ENCODE assay signal across 1 cellular context in genomic region chr16:85446846-85447656, GRCh38.
A peak's percentile ranks its signal among the peaks of the same experiment; 100 is the strongest.
TF ChIP-seq lines count a peak whose summit lies in the region.

No MANE protein-coding gene starts in this region.

TF ChIP-seq in HepG2, 621 proteins besides CTCF, POLR2A, EP300 and RAD21 (continued from another document and continues in another):
- TF ChIP-seq, protein P1, sequence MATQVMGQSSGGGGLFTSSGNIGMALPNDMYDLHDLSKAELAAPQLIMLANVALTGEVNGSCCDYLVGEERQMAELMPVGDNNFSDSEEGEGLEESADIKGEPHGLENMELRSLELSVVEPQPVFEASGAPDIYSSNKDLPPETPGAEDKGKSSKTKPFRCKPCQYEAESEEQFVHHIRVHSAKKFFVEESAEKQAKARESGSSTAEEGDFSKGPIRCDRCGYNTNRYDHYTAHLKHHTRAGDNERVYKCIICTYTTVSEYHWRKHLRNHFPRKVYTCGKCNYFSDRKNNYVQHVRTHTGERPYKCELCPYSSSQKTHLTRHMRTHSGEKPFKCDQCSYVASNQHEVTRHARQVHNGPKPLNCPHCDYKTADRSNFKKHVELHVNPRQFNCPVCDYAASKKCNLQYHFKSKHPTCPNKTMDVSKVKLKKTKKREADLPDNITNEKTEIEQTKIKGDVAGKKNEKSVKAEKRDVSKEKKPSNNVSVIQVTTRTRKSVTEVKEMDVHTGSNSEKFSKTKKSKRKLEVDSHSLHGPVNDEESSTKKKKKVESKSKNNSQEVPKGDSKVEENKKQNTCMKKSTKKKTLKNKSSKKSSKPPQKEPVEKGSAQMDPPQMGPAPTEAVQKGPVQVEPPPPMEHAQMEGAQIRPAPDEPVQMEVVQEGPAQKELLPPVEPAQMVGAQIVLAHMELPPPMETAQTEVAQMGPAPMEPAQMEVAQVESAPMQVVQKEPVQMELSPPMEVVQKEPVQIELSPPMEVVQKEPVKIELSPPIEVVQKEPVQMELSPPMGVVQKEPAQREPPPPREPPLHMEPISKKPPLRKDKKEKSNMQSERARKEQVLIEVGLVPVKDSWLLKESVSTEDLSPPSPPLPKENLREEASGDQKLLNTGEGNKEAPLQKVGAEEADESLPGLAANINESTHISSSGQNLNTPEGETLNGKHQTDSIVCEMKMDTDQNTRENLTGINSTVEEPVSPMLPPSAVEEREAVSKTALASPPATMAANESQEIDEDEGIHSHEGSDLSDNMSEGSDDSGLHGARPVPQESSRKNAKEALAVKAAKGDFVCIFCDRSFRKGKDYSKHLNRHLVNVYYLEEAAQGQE (IDR thresholded peaks at IDR 0.05; ENCODE audit: borderline replicate concordance in 1 of 2, low read depth in 1 of 2, low read length in 2 of 2), result no peak
- TF ChIP-seq ZNF547 (CRISPR knock-in tag; IDR thresholded peaks at IDR 0.05) (no peak), MBD4 (IDR thresholded peaks at IDR 0.05; ENCODE audit: borderline replicate concordance, low read length) (no peak), DMAP1 (CRISPR knock-in tag; IDR thresholded peaks at IDR 0.05) (no peak), ZNF24 (IDR thresholded peaks at IDR 0.05) (no peak), ELK4 (CRISPR knock-in tag; IDR thresholded peaks at IDR 0.05; ENCODE audit: borderline replicate concordance) (no peak), ZNF605 (CRISPR knock-in tag; IDR thresholded peaks at IDR 0.05) (peak; percentile 76), ZNF343 (CRISPR knock-in tag; IDR thresholded peaks at IDR 0.05) (no peak), ZFP37 (CRISPR knock-in tag; IDR thresholded peaks at IDR 0.05; ENCODE audit: borderline replicate concordance) (no peak), YY1 (IDR thresholded peaks at IDR 0.05; ENCODE audit: insufficient read depth, insufficient replicate concordance, low read depth, low read length) (no peak), REPIN1 (CRISPR knock-in tag; IDR thresholded peaks at IDR 0.05; ENCODE audit: borderline replicate concordance, low read depth) (no peak), KDM5A (IDR thresholded peaks at IDR 0.05; ENCODE audit: borderline replicate concordance, low read length) (no peak), SYNCRIP (IDR thresholded peaks at IDR 0.05; ENCODE audit: insufficient read depth, low read depth, low read length) (no peak), ZNF318 (CRISPR knock-in tag; IDR thresholded peaks at IDR 0.05) (no peak), PHF8 (CRISPR knock-in tag; IDR thresholded peaks at IDR 0.05) (no peak), ZNF143 (CRISPR knock-in tag; IDR thresholded peaks at IDR 0.05) (no peak), KLF6 (CRISPR knock-in tag; IDR thresholded peaks at IDR 0.05) (no peak), ZC3H13 (CRISPR knock-in tag; IDR thresholded peaks at IDR 0.05) (no peak), NCOA5 (CRISPR knock-in tag; IDR thresholded peaks at IDR 0.05) (no peak), TCF7L2 (IDR thresholded peaks at IDR 0.05; ENCODE audit: low read depth, low read length) (no peak), RFX5 (IDR thresholded peaks at IDR 0.05; ENCODE audit: low read depth, low read length) (no peak), SP140L (CRISPR knock-in tag; IDR thresholded peaks at IDR 0.05; ENCODE audit: borderline replicate concordance) (no peak), ZNF367 (CRISPR knock-in tag; IDR thresholded peaks at IDR 0.05; ENCODE audit: borderline replicate concordance) (no peak), ZBTB1 (CRISPR knock-in tag; IDR thresholded peaks at IDR 0.05; ENCODE audit: borderline replicate concordance) (no peak), ZFP90 (CRISPR knock-in tag; IDR thresholded peaks at IDR 0.05; ENCODE audit: borderline replicate concordance) (no peak), ARNT (IDR thresholded peaks at IDR 0.05) (no peak), DRAP1 (CRISPR knock-in tag; IDR thresholded peaks at IDR 0.05) (no peak), ARNT2 (CRISPR knock-in tag; IDR thresholded peaks at IDR 0.05; ENCODE audit: low read depth) (no peak), U2AF1 (optimal IDR thresholded peaks at IDR 0.05; ENCODE audit: low read depth, low read length) (no peak), TGIF2 (CRISPR knock-in tag; IDR thresholded peaks at IDR 0.05) (no peak), ZNF180 (CRISPR knock-in tag; IDR thresholded peaks at IDR 0.05; ENCODE audit: borderline replicate concordance, low read depth) (no peak), ZNF264 (CRISPR knock-in tag; IDR thresholded peaks at IDR 0.05) (no peak), EED (CRISPR knock-in tag; IDR thresholded peaks at IDR 0.05) (no peak; the same call in 1 of the 2 replicates), POLR2AphosphoS5 (IDR thresholded peaks at IDR 0.05; ENCODE audit: low read depth, low read length) (no peak), ZMAT5 (CRISPR knock-in tag; IDR thresholded peaks at IDR 0.05; ENCODE audit: borderline replicate concordance, low read depth) (no peak), HOXA5 (CRISPR knock-in tag; IDR thresholded peaks at IDR 0.05) (no peak), GLI4 (CRISPR knock-in tag; IDR thresholded peaks at IDR 0.05; ENCODE audit: borderline replicate concordance) (no peak), MXD4 (CRISPR knock-in tag; IDR thresholded peaks at IDR 0.05) (no peak), ADNP (CRISPR knock-in tag; IDR thresholded peaks at IDR 0.05) (no peak), ZNF121 (CRISPR knock-in tag; IDR thresholded peaks at IDR 0.05) (no peak), PAX8 (CRISPR knock-in tag; IDR thresholded peaks at IDR 0.05; ENCODE audit: borderline replicate concordance) (no peak), CENPT (CRISPR knock-in tag; IDR thresholded peaks at IDR 0.05; ENCODE audit: low read depth) (no peak), ZNF160 (CRISPR knock-in tag; IDR thresholded peaks at IDR 0.05) (no peak), ZKSCAN1 (IDR thresholded peaks at IDR 0.05; ENCODE audit: low read length) (no peak), NFAT5 (CRISPR knock-in tag; IDR thresholded peaks at IDR 0.05) (no peak), ZNF883 (CRISPR knock-in tag; IDR thresholded peaks at IDR 0.05; ENCODE audit: not compliant biosample characterization) (peak; percentile 47), HMG20A (CRISPR knock-in tag; IDR thresholded peaks at IDR 0.05; ENCODE audit: borderline replicate concordance) (no peak), RARA (CRISPR knock-in tag; IDR thresholded peaks at IDR 0.05) (no peak)
- TF ChIP-seq, protein P2, sequence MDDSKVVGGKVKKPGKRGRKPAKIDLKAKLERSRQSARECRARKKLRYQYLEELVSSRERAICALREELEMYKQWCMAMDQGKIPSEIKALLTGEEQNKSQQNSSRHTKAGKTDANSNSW (CRISPR knock-in tag; IDR thresholded peaks at IDR 0.05; ENCODE audit: borderline replicate concordance), result no peak
- TF ChIP-seq, protein P3, sequence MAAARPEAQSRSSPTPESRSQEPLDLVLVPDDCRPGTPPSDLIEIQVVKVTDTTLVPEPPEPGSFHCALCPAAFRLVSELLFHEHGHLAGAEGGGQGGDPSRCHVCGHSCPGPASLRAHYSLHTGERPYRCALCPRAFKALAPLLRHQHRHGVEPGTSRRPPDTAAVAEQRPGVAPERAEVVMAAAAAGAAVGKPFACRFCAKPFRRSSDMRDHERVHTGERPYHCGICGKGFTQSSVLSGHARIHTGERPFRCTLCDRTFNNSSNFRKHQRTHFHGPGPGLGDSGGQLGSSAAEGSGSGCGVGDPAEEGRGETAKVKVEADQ (CRISPR knock-in tag; IDR thresholded peaks at IDR 0.05; ENCODE audit: borderline replicate concordance), result no peak
